10 cellular contexts compared by ENCODE assay signal in the genomic region with DNA sequence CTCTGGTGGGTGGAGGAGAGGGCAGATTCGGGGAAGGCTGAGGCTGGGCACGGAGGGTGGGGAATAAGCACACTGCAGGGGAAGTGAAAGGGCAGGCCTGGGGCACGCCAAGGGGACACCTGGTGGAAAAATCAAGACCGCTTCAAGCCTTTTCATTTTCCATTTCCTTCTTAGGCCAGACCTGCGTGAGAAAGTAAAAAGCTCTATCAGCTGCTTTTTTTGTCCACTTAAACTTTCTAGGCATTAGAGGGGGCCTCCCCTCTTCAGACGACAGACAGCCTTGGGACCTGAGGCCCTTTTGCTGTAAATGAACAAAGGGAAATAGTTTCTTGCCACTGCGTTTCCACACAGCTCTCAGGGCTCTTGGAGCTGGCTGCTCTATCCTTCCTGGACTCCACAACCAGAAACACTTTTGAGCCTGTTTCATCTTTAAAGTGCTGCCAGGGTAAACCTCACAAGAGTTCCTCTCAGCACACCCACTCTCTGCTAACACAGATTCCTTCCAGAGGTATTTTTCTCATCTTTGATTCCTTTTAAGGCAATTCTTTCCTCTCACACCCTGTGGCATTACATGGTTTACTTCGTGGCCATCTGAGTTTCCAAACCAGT. TPM values are rescaled to one million over a fixed set of nuclear protein-coding genes. Genes with fewer than 3 reads are reported as not detected.
A peak's percentile ranks its signal among the peaks of the same experiment; 100 is the strongest.
DNase-seq lines count a peak whose midpoint lies in the region; ATAC-seq, FAIRE-seq and TF ChIP-seq lines count a peak whose summit lies in the region.
"Had no signal": no experiment of that assay in that cellular context is flagged by ENCODE, and none has a peak within 500 bp of the region (broad histone marks: within the 10 kb centered on the region; RNA-seq: fewer than 3 reads in every experiment).

No MANE protein-coding gene starts in this region.

- 63 to 72% methylated on average over 8 of the region's 8 CpGs for WGBS in pancreas, 2 donors

- no TSS peak for BruUV-seq in Caco-2 (replicated peaks; lab: Mats Ljungman, UMichigan)

- H3K27ac ChIP-seq in pancreas: no peak overlapping the region
- H3K27ac ChIP-seq in tibial artery: no peak overlapping the region

- DNase-seq in RPMI8226: peak; percentile 66
- DNase-seq in pancreas: no peak
- DNase-seq in progenitor cell of endocrine pancreas (ENCODE audit: low spot score, unreplicated experiment): no peak
- DNase-seq in tibial artery: no peak
- DNase-seq in Caco-2: no peak
- no peak for DNase-seq in NCI-H2107 (lab: John Stamatoyannopoulos, UW)

- H3K36me3 ChIP-seq in pancreas (peaks cover 0 to 26% (median 6%) of the 10 kb centered on the region in 3 donors), tibial artery (peaks cover 39 to 93% (median 86%) of the 10 kb centered on the region in 3 donors), Caco-2 (ENCODE audit: control insufficient read depth, insufficient read depth, low read length) (peaks cover 3% of the 10 kb centered on the region)

- no peak overlapping the region for H3K4me3 Mint-ChIP-seq in progenitor cell of endocrine pancreas (ENCODE audit: low read depth)
- H3K4me3 Mint-ChIP-seq in Caco-2 (ENCODE audit: unreplicated experiment): no peak overlapping the region

- H3K4me1 Mint-ChIP-seq in progenitor cell of endocrine pancreas (ENCODE audit: low read depth): no peaks in the 10 kb centered on the region
- no peaks in the 10 kb centered on the region for H3K4me1 Mint-ChIP-seq in Caco-2 (ENCODE audit: low read depth, unreplicated experiment)

- H3K9me3 ChIP-seq in pancreas (no peaks in the 10 kb centered on the region), tibial artery (no peaks in the 10 kb centered on the region), Caco-2 (no peaks in the 10 kb centered on the region)

- H3K4me3 ChIP-seq in pancreas: no peak overlapping the region
- H3K4me3 ChIP-seq in tibial artery: no peak overlapping the region
- no peak overlapping the region for H3K4me3 ChIP-seq in Caco-2 (ENCODE audit: low read depth, low read length)
- H3K4me3 ChIP-seq: skin epidermis had no signal

- H3K36me3 Mint-ChIP-seq in progenitor cell of endocrine pancreas (ENCODE audit: insufficient read depth): peaks cover 11% of the 10 kb centered on the region
- H3K36me3 Mint-ChIP-seq in Caco-2 (ENCODE audit: insufficient read depth, unreplicated experiment): peaks cover 8% of the 10 kb centered on the region

- no peak for FAIRE-seq in pancreas (lab: Jason Lieb, UNC)

- POLR2A ChIA-PET in Caco-2 (lab: Charles Lee): no interaction called here

- H3K27ac Mint-ChIP-seq in progenitor cell of endocrine pancreas: no peak overlapping the region
- no peak overlapping the region for H3K27ac Mint-ChIP-seq in Caco-2 (ENCODE audit: unreplicated experiment)

- TF ChIP-seq CTCF in pancreas (IDR thresholded peaks at IDR 0.05) (no peak), progenitor cell of endocrine pancreas (IDR thresholded peaks at IDR 0.05; ENCODE audit: unreplicated experiment) (no peak), tibial artery (IDR thresholded peaks at IDR 0.05) (no peak), Caco-2 (IDR thresholded peaks at IDR 0.05; ENCODE audit: insufficient read depth in 1 of 2, low read depth in 1 of 2, low read length in 1 of 2, severe bottlenecking in 1 of 2, unreplicated experiment in 1 of 2) (no peak)

- CTCF ChIA-PET in Caco-2 (lab: Charles Lee): no interaction called here

- H3K27me3 ChIP-seq in pancreas (no peaks in the 10 kb centered on the region), tibial artery (no peaks in the 10 kb centered on the region), Caco-2 (replicated peaks; ENCODE audit: control insufficient read depth, insufficient read depth, low read length) (no peaks in the 10 kb centered on the region)

- intact Hi-C loops in pancreas (cut with DNase I) (no loop called here), tibial artery (cut with DNase I; ENCODE audit: low total_unique reads) (no loop called here), Caco-2 (cut with micrococcal nuclease; ENCODE audit: unreplicated experiment) (no loop called here)

- ATAC-seq in GM19023 (IDR thresholded peaks at IDR 0.05; ENCODE audit: unreplicated experiment): peak; percentile 66
- peak; percentile 68 for ATAC-seq in HG02678 (IDR thresholded peaks at IDR 0.05; ENCODE audit: unreplicated experiment)
- peak in 3 of 4 donors; percentile 23 to 46 (median 29) for ATAC-seq in pancreas

- no peaks in the 10 kb centered on the region for H3K4me1 ChIP-seq in pancreas
- H3K4me1 ChIP-seq in tibial artery: peaks cover 0 to 9% (median 0%) of the 10 kb centered on the region in 4 donors
- no peaks in the 10 kb centered on the region for H3K4me1 ChIP-seq in Caco-2

- H3K27me3 Mint-ChIP-seq in progenitor cell of endocrine pancreas: no peaks in the 10 kb centered on the region
- no peaks in the 10 kb centered on the region for H3K27me3 Mint-ChIP-seq in Caco-2 (ENCODE audit: insufficient read depth, unreplicated experiment)

- H3K9me3 Mint-ChIP-seq in progenitor cell of endocrine pancreas (ENCODE audit: low read depth): no peaks in the 10 kb centered on the region
- no peaks in the 10 kb centered on the region for H3K9me3 Mint-ChIP-seq in Caco-2 (ENCODE audit: unreplicated experiment)

RNA-seq across cellular contexts. Expression of gene SERPIND1, which starts 25.0 kb away (rescaled TPM):
- total RNA-seq in pancreas: under 1 TPM in 5 of 6 donors, not detected in 1; 0.09 to 0.35 (median 0.12) TPM
- polyA plus RNA-seq in pancreas: under 1 TPM; 0.21 to 0.30 TPM
- total RNA-seq in progenitor cell of endocrine pancreas: 0.40 and 0.74 TPM in 2 replicates
- total RNA-seq in Caco-2 (2022): 1.3 and 1.5 TPM in 2 replicates
- total RNA-seq: fibroblast of lung had no signal
